9 cellular contexts compared by ENCODE assay signal in the genomic region with DNA sequence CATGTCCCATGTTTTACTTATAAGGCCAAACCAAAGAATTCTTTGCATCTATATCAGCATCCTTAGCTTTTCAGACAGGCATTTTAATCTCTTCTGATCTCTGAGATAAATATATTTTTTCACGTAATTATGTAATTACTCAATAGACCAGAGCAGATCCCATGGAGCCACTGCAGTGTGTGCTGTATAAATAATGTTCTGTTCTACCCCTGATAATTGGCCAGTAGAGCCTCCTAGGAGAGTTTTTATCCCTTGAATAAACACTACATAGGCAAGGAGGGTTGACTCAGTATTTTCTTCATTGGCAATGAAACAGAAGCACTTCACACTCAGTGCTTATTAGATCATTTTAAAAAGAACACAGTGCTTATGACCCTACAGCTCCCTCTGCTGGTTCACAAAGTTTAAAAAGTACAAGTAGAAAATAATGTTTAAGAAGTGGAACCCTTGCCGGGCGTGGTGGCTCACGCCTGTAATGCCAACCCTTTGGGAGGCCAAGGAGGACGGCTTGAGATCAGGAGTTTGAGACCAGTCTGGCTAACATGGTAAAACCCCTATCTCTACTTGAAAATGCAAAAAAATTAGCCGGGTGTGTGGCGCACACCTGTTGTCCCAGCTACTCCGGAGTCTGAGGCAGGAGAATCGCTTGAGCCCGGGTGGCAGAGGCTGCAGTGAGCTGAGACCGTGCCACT.
DNase-seq lines count a peak whose midpoint lies in the region; ATAC-seq and TF ChIP-seq lines count a peak whose summit lies in the region.
"Had no signal": no experiment of that assay in that cellular context is flagged by ENCODE, and none has a peak within 500 bp of the region (broad histone marks: within the 10 kb centered on the region; RNA-seq: fewer than 3 reads in every experiment).

No MANE protein-coding gene starts in this region.

- no peak overlapping the region for H3K4me3 ChIP-seq in SJCRH30

- no peak overlapping the region for H3K27ac ChIP-seq in SJCRH30

- no peak overlapping the region for H3K27ac Mint-ChIP-seq in activated naive CD4-positive, alpha-beta T cell treated with anti-CD3 and anti-CD28 coated beads for 36 hours
- H3K27ac Mint-ChIP-seq in HFFc6 (peak overlapping the region; percentile 58), naive B cell (no peak overlapping the region)
- H3K27ac Mint-ChIP-seq in stimulated activated effector memory CD8-positive, alpha-beta T cell treated with anti-CD3 and anti-CD28 coated beads, Interleukin-12 subunit alpha, Interleukin-12 subunit beta, amount 100 ng/mL, for 72 hours: no peak overlapping the region
- H3K27ac Mint-ChIP-seq: dendritic cell treated with granulocyte-macrophage colony-stimulating factor and Interleukin-4, amounts not matched to agents 40 ng/mL and 50 ng/mL, for 4 days had no signal

- no peaks in the 10 kb centered on the region for H3K36me3 ChIP-seq in SJCRH30

- peaks cover 7% of the 10 kb centered on the region for H3K27me3 Mint-ChIP-seq in activated naive CD4-positive, alpha-beta T cell treated with anti-CD3 and anti-CD28 coated beads for 36 hours (ENCODE audit: low read depth)
- H3K27me3 Mint-ChIP-seq in HFFc6 (ENCODE audit: insufficient read depth) (peaks cover 1% of the 10 kb centered on the region; the same call in 1 of the 2 replicates), naive B cell (peaks cover 0 to 5% (median 4%) of the 10 kb centered on the region in 3 donors)
- H3K27me3 Mint-ChIP-seq: dendritic cell treated with granulocyte-macrophage colony-stimulating factor and Interleukin-4, amounts not matched to agents 40 ng/mL and 50 ng/mL, for 4 days had no signal

- no peaks in the 10 kb centered on the region for H3K4me1 Mint-ChIP-seq in activated naive CD4-positive, alpha-beta T cell treated with anti-CD3 and anti-CD28 coated beads for 36 hours (ENCODE audit: low read depth)
- H3K4me1 Mint-ChIP-seq in HFFc6 (ENCODE audit: low read depth) (peaks cover 59% of the 10 kb centered on the region), naive B cell (no peaks in the 10 kb centered on the region)
- no peaks in the 10 kb centered on the region for H3K4me1 Mint-ChIP-seq in stimulated activated effector memory CD8-positive, alpha-beta T cell treated with anti-CD3 and anti-CD28 coated beads, Interleukin-12 subunit alpha, Interleukin-12 subunit beta, amount 100 ng/mL, for 72 hours

- no peak overlapping the region for H3K4me3 Mint-ChIP-seq in activated naive CD4-positive, alpha-beta T cell treated with anti-CD3 and anti-CD28 coated beads for 36 hours
- H3K4me3 Mint-ChIP-seq in HFFc6: peak overlapping the region; percentile 39
- H3K4me3 Mint-ChIP-seq in naive B cell: no peak overlapping the region
- no peak overlapping the region for H3K4me3 Mint-ChIP-seq in stimulated activated effector memory CD8-positive, alpha-beta T cell treated with anti-CD3 and anti-CD28 coated beads, Interleukin-12 subunit alpha, Interleukin-12 subunit beta, amount 100 ng/mL, for 72 hours
- H3K4me3 Mint-ChIP-seq: dendritic cell treated with granulocyte-macrophage colony-stimulating factor and Interleukin-4, amounts not matched to agents 40 ng/mL and 50 ng/mL, for 4 days had no signal

- DNase-seq in activated naive CD4-positive, alpha-beta T cell treated with anti-CD3 and anti-CD28 coated beads for 36 hours: peak; percentile 28
- no peak for DNase-seq in activated naive CD4-positive, alpha-beta T cell (lab: John Stamatoyannopoulos, UW)
- DNase-seq in HFFc6 (peak; percentile 97), NCI-H1105 (lab: John Stamatoyannopoulos, UW) (peak; percentile 87), SJCRH30 (peak; percentile 49 to 84), naive B cell (peak; percentile 6)
- DNase-seq in stimulated activated effector memory CD8-positive, alpha-beta T cell treated with anti-CD3 and anti-CD28 coated beads, Interleukin-12 subunit alpha, Interleukin-12 subunit beta, amount 100 ng/mL, for 72 hours (ENCODE audit: low spot score in 2 of 2): no peak

- H3K4me1 ChIP-seq in SJCRH30: peaks cover 11% of the 10 kb centered on the region

- CTCF ChIA-PET in activated naive CD4-positive, alpha-beta T cell treated with anti-CD3 and anti-CD28 coated beads for 36 hours (lab: Charles Lee): interaction anchor here (0.6 to 1.9 kb wide), 8 partner anchors 12 to 537 kb away, joined by 3 to 6 read pairs (median 4); no protein-coding TSS in a partner anchor

- ATAC-seq in esophagus mucosa (peak; percentile 88), naive B cell (ENCODE audit: low read depth in 2 of 2) (no peak)
- ATAC-seq in stimulated activated effector memory CD8-positive, alpha-beta T cell treated with anti-CD3 and anti-CD28 coated beads, Interleukin-12 subunit alpha, Interleukin-12 subunit beta, amount 100 ng/mL, for 72 hours: no peak

- H3K9me3 ChIP-seq in SJCRH30 (replicated peaks): no peaks in the 10 kb centered on the region; the same call in 1 of the 2 replicates

- peak; percentile 92 for TF ChIP-seq CTCF in HFFc6 (IDR thresholded peaks at IDR 0.05)

- H3K9me3 Mint-ChIP-seq in activated naive CD4-positive, alpha-beta T cell treated with anti-CD3 and anti-CD28 coated beads for 36 hours: no peaks in the 10 kb centered on the region
- no peaks in the 10 kb centered on the region for H3K9me3 Mint-ChIP-seq in HFFc6
- peaks cover 0 to 2% (median 0%) of the 10 kb centered on the region in 7 donors for H3K9me3 Mint-ChIP-seq in naive B cell
- H3K9me3 Mint-ChIP-seq in stimulated activated effector memory CD8-positive, alpha-beta T cell treated with anti-CD3 and anti-CD28 coated beads, Interleukin-12 subunit alpha, Interleukin-12 subunit beta, amount 100 ng/mL, for 72 hours: no peaks in the 10 kb centered on the region
- H3K9me3 Mint-ChIP-seq: dendritic cell treated with granulocyte-macrophage colony-stimulating factor and Interleukin-4, amounts not matched to agents 40 ng/mL and 50 ng/mL, for 4 days had no signal

- intact Hi-C loops in activated naive CD4-positive, alpha-beta T cell treated with anti-CD3 and anti-CD28 coated beads for 36 hours (cut with micrococcal nuclease): loop anchor here (1.0 to 5.0 kb wide), 3 partner anchors 125 to 1000 kb away; no protein-coding TSS in a partner anchor

- H3K27me3 ChIP-seq in SJCRH30: no peaks in the 10 kb centered on the region

- H3K36me3 Mint-ChIP-seq in activated naive CD4-positive, alpha-beta T cell treated with anti-CD3 and anti-CD28 coated beads for 36 hours (ENCODE audit: low read depth): no peaks in the 10 kb centered on the region
- peaks cover 5% of the 10 kb centered on the region; the same call in 1 of the 2 replicates for H3K36me3 Mint-ChIP-seq in HFFc6 (ENCODE audit: low read depth)
- no peaks in the 10 kb centered on the region for H3K36me3 Mint-ChIP-seq in naive B cell
- no peaks in the 10 kb centered on the region for H3K36me3 Mint-ChIP-seq in stimulated activated effector memory CD8-positive, alpha-beta T cell treated with anti-CD3 and anti-CD28 coated beads, Interleukin-12 subunit alpha, Interleukin-12 subunit beta, amount 100 ng/mL, for 72 hours

Comparison
In these comparisons a context has a peak if more than half of its experiments do, and no peak if none do; other contexts are left out.
1. DNase-seq: peak in activated naive CD4-positive, alpha-beta T cell treated with anti-CD3 and anti-CD28 coated beads for 36 hours (single experiment), HFFc6 (single experiment), NCI-H1105 (single experiment), SJCRH30 (2 of 2) and naive B cell (single experiment); none in activated naive CD4-positive, alpha-beta T cell (0 of 4) and stimulated activated effector memory CD8-positive, alpha-beta T cell treated with anti-CD3 and anti-CD28 coated beads, Interleukin-12 subunit alpha, Interleukin-12 subunit beta, amount 100 ng/mL, for 72 hours (0 of 2).